7 cellular contexts compared by ENCODE assay signal in the genomic region with DNA sequence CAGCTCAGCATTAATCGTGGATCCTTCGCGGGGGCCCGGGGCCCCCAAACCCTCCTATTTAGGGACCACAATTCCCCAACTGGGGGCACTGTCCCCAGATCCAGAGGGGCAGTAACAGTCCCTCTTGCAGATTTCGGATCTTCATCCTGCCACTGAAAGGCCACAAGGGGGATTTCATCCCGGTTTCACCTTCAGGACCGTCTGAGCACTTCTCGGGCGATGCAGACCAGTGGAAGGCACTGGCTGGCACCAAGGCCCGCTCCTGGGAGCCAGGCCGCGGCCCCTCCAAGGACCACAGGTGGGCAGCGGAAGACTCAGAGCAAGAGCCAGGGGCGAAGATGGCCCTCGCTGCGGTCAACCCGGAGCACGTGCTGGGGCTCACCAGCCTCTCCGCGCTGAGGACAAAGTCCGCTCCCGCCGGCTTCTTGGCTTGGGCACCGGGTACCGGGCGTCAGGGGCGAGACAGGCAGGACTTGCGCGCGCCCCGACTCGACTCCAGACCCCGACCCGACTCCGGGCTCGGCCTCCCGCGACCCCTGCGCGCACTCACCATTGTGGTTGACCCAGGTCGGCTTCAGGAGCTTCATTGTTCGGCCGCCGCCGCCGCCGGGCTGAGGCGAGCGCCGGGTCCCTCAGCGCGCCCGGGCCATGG. TPM values are rescaled to one million over a fixed set of nuclear protein-coding genes. Genes with fewer than 3 reads are reported as not detected.
DNase-seq lines count a peak whose midpoint lies in the region; ATAC-seq, FAIRE-seq and TF ChIP-seq lines count a peak whose summit lies in the region.

No MANE protein-coding gene starts in this region.

- no TSS peak for BruUV-seq in endothelial cell of umbilical vein (replicated peaks; lab: Mats Ljungman, UMichigan)

- ATAC-seq in HG03045 (IDR thresholded peaks at IDR 0.05; ENCODE audit: unreplicated experiment) (peak; percentile 17), aorta (ENCODE audit: low FRiP score) (no peak)

- POLR2A ChIA-PET in endothelial cell of umbilical vein (lab: Charles Lee) = interaction anchor here (1.4 kb wide), 1 partner anchor 13 kb away, joined by 6 read pairs; no protein-coding TSS in a partner anchor

- no peaks in the 10 kb centered on the region for H4K20me1 ChIP-seq in endothelial cell of umbilical vein (replicated peaks; ENCODE audit: control insufficient read depth, extremely low read depth, insufficient read depth, low read length)

- peak overlapping the region; percentile 86 for H3K4me2 ChIP-seq in endothelial cell of umbilical vein (ENCODE audit: insufficient read depth, low read length)

- H3K9ac ChIP-seq in endothelial cell of umbilical vein (replicated peaks; ENCODE audit: extremely low read depth, insufficient read depth, low read length) (peak overlapping the region; percentile 68), muscle layer of colon (ENCODE audit: low read length) (peak overlapping the region; percentile 85)

- H3K27ac ChIP-seq in endothelial cell of umbilical vein (ENCODE audit: insufficient read depth, low read depth, low read length) = no peak overlapping the region
- peak overlapping the region; percentile 66 for H3K27ac ChIP-seq in muscle layer of colon (ENCODE audit: low read depth, low read length)
- peak overlapping the region in 1 of 2 donors; percentile 21 for H3K27ac ChIP-seq in aorta (ENCODE audit: low read depth in 1 of 2, low read length in 2 of 2)

- H3K4me1 ChIP-seq in endothelial cell of umbilical vein (ENCODE audit: control insufficient read depth, extremely low read depth, insufficient read depth, low read length) (peaks cover 17% of the 10 kb centered on the region), muscle layer of colon (ENCODE audit: insufficient read depth, low read length) (peaks cover 22% of the 10 kb centered on the region), aorta (ENCODE audit: control insufficient read depth in 1 of 2, insufficient read depth in 2 of 2, low read length in 2 of 2) (no peaks in the 10 kb centered on the region)

- peaks cover 56% of the 10 kb centered on the region for H3K79me2 ChIP-seq in endothelial cell of umbilical vein (ENCODE audit: control insufficient read depth, insufficient read depth, low read length)

- no peak for TF ChIP-seq POLR2A in endothelial cell of umbilical vein (IDR thresholded peaks at IDR 0.05; ENCODE audit: low read depth, low read length)

- intact Hi-C loops in endothelial cell of umbilical vein (cut with micrococcal nuclease) = loop anchor here (1.0 kb wide), 1 partner anchor 199 kb away; no protein-coding TSS in a partner anchor
- intact Hi-C loops in aorta (cut with DNase I) = loop anchor here (5.0 to 10.0 kb wide), 3 partner anchors 46 to 286 kb away; a partner anchor contains a TSS

- peak; percentile 28 for FAIRE-seq in endothelial cell of umbilical vein (lab: Jason Lieb, UNC)

- H3K9me1 ChIP-seq in endothelial cell of umbilical vein (replicated peaks; ENCODE audit: control insufficient read depth, extremely low read depth, insufficient read depth, low read length) = no peaks in the 10 kb centered on the region

- H3K9me3 ChIP-seq in endothelial cell of umbilical vein (replicated peaks; ENCODE audit: control insufficient read depth, insufficient read depth, low read length) (no peaks in the 10 kb centered on the region), muscle layer of colon (ENCODE audit: low read length) (no peaks in the 10 kb centered on the region), aorta (ENCODE audit: control insufficient read depth, low read length) (no peaks in the 10 kb centered on the region)

- dilution Hi-C loops in endothelial cell of umbilical vein (cut with MboI; ENCODE audit: extremely low pct_ligation_motif_present, low sequenced_read_pairs) = no loop called here

- no peak for TF ChIP-seq CTCF in GM12865 (IDR thresholded peaks at IDR 0.05; ENCODE audit: insufficient read depth, low read depth, low read length, missing control alignments)
- peak; percentile 13 to 19 for TF ChIP-seq CTCF in endothelial cell of umbilical vein (IDR thresholded peaks at IDR 0.05; ENCODE audit: extremely low read depth in 1 of 2, insufficient read depth in 1 of 2, low read depth in 1 of 2, low read length in 2 of 2)

- H3K4me3 ChIP-seq in GM12865 (ENCODE audit: low read depth, low read length) (peak overlapping the region; percentile 86), endothelial cell of umbilical vein (replicated peaks in 1 of 3; ENCODE audit: insufficient read depth in 1 of 3, low read depth in 1 of 3, low read length in 3 of 3) (peak overlapping the region; percentile 41 to 86 (median 69)), muscle layer of colon (ENCODE audit: low read depth in 1 of 2, low read length in 2 of 2) (peak overlapping the region; percentile 85 to 91), aorta (ENCODE audit: low read length in 2 of 2) (peak overlapping the region; percentile 98)

- H3K36me3 ChIP-seq in endothelial cell of umbilical vein (ENCODE audit: control insufficient read depth in 2 of 2, extremely low read depth in 1 of 2, insufficient read depth in 2 of 2, low read length in 2 of 2) (peaks cover 5% of the 10 kb centered on the region in 2 experiments), muscle layer of colon (ENCODE audit: insufficient read depth, low read length) (peaks cover 12% of the 10 kb centered on the region), aorta (ENCODE audit: control insufficient read depth in 1 of 2, insufficient read depth in 2 of 2, low read length in 1 of 2) (peaks cover 0 to 2% of the 10 kb centered on the region in 2 donors)

- CTCF ChIA-PET in endothelial cell of umbilical vein (lab: Charles Lee) = interaction anchor here (1.0 to 2.1 kb wide), 5 partner anchors 14 to 251 kb away, joined by 3 to 6 read pairs (median 4); no protein-coding TSS in a partner anchor

- DNase-seq in GM12865 (ENCODE audit: low read depth) (peak; percentile 47), T-helper 9 cell (peak; percentile 11), endothelial cell of umbilical vein (ENCODE audit: low read depth, low spot score) (peak; percentile 29), aorta (peak; percentile 61 to 80), DMS153 treated with DMSO at 0.1 percent for 48 hours (lab: John Stamatoyannopoulos, UW; ENCODE audit: unreplicated experiment) (no peak)

- H3K27me3 ChIP-seq in endothelial cell of umbilical vein (ENCODE audit: control insufficient read depth in 2 of 2, insufficient read depth in 2 of 2, low read length in 2 of 2) (no peaks in the 10 kb centered on the region), muscle layer of colon (ENCODE audit: control insufficient read depth in 1 of 2, insufficient read depth in 2 of 2, low read length in 2 of 2) (no peaks in the 10 kb centered on the region), aorta (ENCODE audit: control insufficient read depth in 1 of 2, insufficient read depth in 2 of 2, low read length in 1 of 2) (no peaks in the 10 kb centered on the region)

- WGBS in aorta, 2 donors = 0 to 1% methylated on average over 30 to 53 of the region's 53 CpGs

- peak overlapping the region; percentile 38 for H2AFZ ChIP-seq in endothelial cell of umbilical vein (ENCODE audit: low read depth, low read length)

RNA-seq across cellular contexts. Expression of a gene that starts 0.5 kb away (rescaled TPM):
- total RNA-seq in endothelial cell of umbilical vein (27.7 and 30.9 TPM in 2 replicates), aorta (10 to 100 TPM; 20.8 to 24.3 TPM)
- polyA plus RNA-seq in endothelial cell of umbilical vein (17.3 and 18.1 TPM in 2 replicates), aorta (10 to 100 TPM; 10.4 to 13.4 TPM)
- 26.0 TPM in 2 replicates for polyA plus RNA-seq in endothelial cell of umbilical vein (2011; cell fraction: cytosol; rRNA removed)
- polyA plus RNA-seq in endothelial cell of umbilical vein (2011; cell fraction: nucleus; rRNA removed) = 27.8 and 28.2 TPM in 2 replicates
- polyA plus RNA-seq in endothelial cell of umbilical vein (2012) = 17.5 and 22.0 TPM in 2 replicates
- 25.2 and 25.3 TPM in 2 replicates for polyA minus RNA-seq in endothelial cell of umbilical vein
- polyA minus RNA-seq in endothelial cell of umbilical vein (2011; cell fraction: cytosol; rRNA and poly(A)+ RNA removed) = 15.0 TPM
- polyA minus RNA-seq in endothelial cell of umbilical vein (2011; cell fraction: nucleus; rRNA and poly(A)+ RNA removed) = 12.1 and 12.8 TPM in 2 replicates

RNA-seq across cellular contexts. Expression of a gene that starts 1.3 kb away (rescaled TPM):
- total RNA-seq in endothelial cell of umbilical vein (27.4 and 30.6 TPM in 2 replicates), aorta (10 to 100 TPM; 13.9 to 16.4 TPM)
- polyA plus RNA-seq in endothelial cell of umbilical vein (17.5 and 22.0 TPM in 2 replicates), aorta (10 to 100 TPM; 37.3 to 38.1 TPM)
- polyA plus RNA-seq in endothelial cell of umbilical vein (2011; cell fraction: cytosol; rRNA removed) = 31.0 and 32.8 TPM in 2 replicates
- polyA plus RNA-seq in endothelial cell of umbilical vein (2011; cell fraction: nucleus; rRNA removed) = 11.9 and 13.1 TPM in 2 replicates
- polyA plus RNA-seq in endothelial cell of umbilical vein (2012) = 26.9 and 42.5 TPM in 2 replicates
- 11.8 and 12.7 TPM in 2 replicates for polyA minus RNA-seq in endothelial cell of umbilical vein
- 11.1 TPM for polyA minus RNA-seq in endothelial cell of umbilical vein (2011; cell fraction: cytosol; rRNA and poly(A)+ RNA removed)
- polyA minus RNA-seq in endothelial cell of umbilical vein (2011; cell fraction: nucleus; rRNA and poly(A)+ RNA removed) = 2.9 TPM in 2 replicates

RNA-seq across cellular contexts. Expression of a gene that starts 16.5 kb away (rescaled TPM):
- total RNA-seq in endothelial cell of umbilical vein (25.0 and 26.1 TPM in 2 replicates), aorta (10 to 100 TPM; 29.3 to 33.4 TPM)
- polyA plus RNA-seq in endothelial cell of umbilical vein (27.4 and 28.0 TPM in 2 replicates), aorta (10 to 100 TPM; 33.8 to 58.2 TPM)
- 22.8 and 23.6 TPM in 2 replicates for polyA plus RNA-seq in endothelial cell of umbilical vein (2011; cell fraction: cytosol; rRNA removed)
- polyA plus RNA-seq in endothelial cell of umbilical vein (2011; cell fraction: nucleus; rRNA removed) = 13.2 and 13.3 TPM in 2 replicates
- 16.3 and 18.4 TPM in 2 replicates for polyA plus RNA-seq in endothelial cell of umbilical vein (2012)
- 36.7 and 43.3 TPM in 2 replicates for polyA minus RNA-seq in endothelial cell of umbilical vein
- 11.7 TPM for polyA minus RNA-seq in endothelial cell of umbilical vein (2011; cell fraction: cytosol; rRNA and poly(A)+ RNA removed)
- 10.4 and 16.8 TPM in 2 replicates for polyA minus RNA-seq in endothelial cell of umbilical vein (2011; cell fraction: nucleus; rRNA and poly(A)+ RNA removed)

RNA-seq across cellular contexts. Expression of a gene that starts 48.0 kb away (rescaled TPM):
- total RNA-seq in endothelial cell of umbilical vein (122 and 127 TPM in 2 replicates), aorta (10 to 100 TPM; 43.4 to 46.0 TPM)
- polyA plus RNA-seq in endothelial cell of umbilical vein (221 and 228 TPM in 2 replicates), aorta (100 to 1,000 TPM in 1 of 2 donors, 10 to 100 TPM in 1; 80.3 to 110 TPM)
- polyA plus RNA-seq in endothelial cell of umbilical vein (2011; cell fraction: cytosol; rRNA removed) = 206 and 231 TPM in 2 replicates
- 165 and 194 TPM in 2 replicates for polyA plus RNA-seq in endothelial cell of umbilical vein (2011; cell fraction: nucleus; rRNA removed)
- polyA plus RNA-seq in endothelial cell of umbilical vein (2012) = 125 and 207 TPM in 2 replicates
- 288 and 289 TPM in 2 replicates for polyA minus RNA-seq in endothelial cell of umbilical vein
- 33.1 TPM for polyA minus RNA-seq in endothelial cell of umbilical vein (2011; cell fraction: cytosol; rRNA and poly(A)+ RNA removed)
- polyA minus RNA-seq in endothelial cell of umbilical vein (2011; cell fraction: nucleus; rRNA and poly(A)+ RNA removed) = 77.9 and 102 TPM in 2 replicates

RNA-seq across cellular contexts. Expression of a gene that starts 48.7 kb away (rescaled TPM):
- total RNA-seq in endothelial cell of umbilical vein (40.6 and 44.7 TPM in 2 replicates), aorta (1 to 10 TPM in 1 of 2 donors, under 1 TPM in 1; 0.68 to 1.0 TPM)
- polyA plus RNA-seq in endothelial cell of umbilical vein (33.2 and 36.6 TPM in 2 replicates), aorta (1 to 10 TPM in 1 of 2 donors, under 1 TPM in 1; 0.63 to 1.3 TPM)
- polyA plus RNA-seq in endothelial cell of umbilical vein (2011; cell fraction: cytosol; rRNA removed) = 43.5 and 50.0 TPM in 2 replicates
- 72.3 and 91.0 TPM in 2 replicates for polyA plus RNA-seq in endothelial cell of umbilical vein (2011; cell fraction: nucleus; rRNA removed)
- 17.1 and 34.7 TPM in 2 replicates for polyA plus RNA-seq in endothelial cell of umbilical vein (2012)
- polyA minus RNA-seq in endothelial cell of umbilical vein = 32.7 and 40.4 TPM in 2 replicates
- polyA minus RNA-seq in endothelial cell of umbilical vein (2011; cell fraction: cytosol; rRNA and poly(A)+ RNA removed) = 25.7 TPM
- polyA minus RNA-seq in endothelial cell of umbilical vein (2011; cell fraction: nucleus; rRNA and poly(A)+ RNA removed) = 28.9 and 31.7 TPM in 2 replicates
